26 cellular contexts compared by ENCODE assay signal in genomic region chr1:209570757-209571156, GRCh38. TPM values are rescaled to one million over a fixed set of nuclear protein-coding genes. Genes with fewer than 3 reads are reported as not detected.
A peak's percentile ranks its signal among the peaks of the same experiment; 100 is the strongest.
DNase-seq lines count a peak whose midpoint lies in the region; ATAC-seq and TF ChIP-seq lines count a peak whose summit lies in the region.
"Had no signal": no experiment of that assay in that cellular context is flagged by ENCODE, and none has a peak within 500 bp of the region (broad histone marks: within the 10 kb centered on the region; RNA-seq: fewer than 3 reads in every experiment).

No MANE protein-coding gene starts in this region.

- no peaks in the 10 kb centered on the region for H3K9me2 ChIP-seq in GM23338 (ENCODE audit: insufficient read depth)

- intact Hi-C loops in sciatic nerve (cut with DNase I): no loop called here

- no peaks in the 10 kb centered on the region for H3K4me1 ChIP-seq in GM23338 (ENCODE audit: insufficient read depth)
- peaks cover 22% of the 10 kb centered on the region for H3K4me1 ChIP-seq in OCI-LY3 (ENCODE audit: low read length)
- H3K4me1 ChIP-seq: BE2C, Caco-2 had no signal

- H3K27me3 ChIP-seq in GM23338 (ENCODE audit: insufficient read depth) (no peaks in the 10 kb centered on the region), OCI-LY3 (ENCODE audit: low read depth, low read length) (peaks cover 84% of the 10 kb centered on the region)
- H3K27me3 ChIP-seq: BLaER1 had no signal

- H3K27ac Mint-ChIP-seq in GM23338: no peak overlapping the region
- H3K27ac Mint-ChIP-seq: CD14-positive monocyte; CD4-positive, alpha-beta T cell; CD8-positive, alpha-beta T cell had no signal

- ATAC-seq in GM23338: no peak
- no peak for ATAC-seq in sciatic nerve
- ATAC-seq: CD8-positive, alpha-beta T cell; GM12878 had no signal

- H3K27ac ChIP-seq in GM23338 (ENCODE audit: low read depth): no peak overlapping the region
- H3K27ac ChIP-seq in OCI-LY3 (ENCODE audit: low read length): no peak overlapping the region
- H3K27ac ChIP-seq: BLaER1 had no signal

- H3K4me3 Mint-ChIP-seq in GM23338: no peak overlapping the region
- H3K4me3 Mint-ChIP-seq: CD4-positive, alpha-beta T cell; CD8-positive, alpha-beta T cell had no signal

- no peaks in the 10 kb centered on the region for H3K79me2 ChIP-seq in GM23338 (replicated peaks; ENCODE audit: insufficient read depth)
- no peaks in the 10 kb centered on the region for H3K79me2 ChIP-seq in OCI-LY3 (ENCODE audit: low read length)

- no peaks in the 10 kb centered on the region for H3K36me3 Mint-ChIP-seq in GM23338 (ENCODE audit: low read depth)
- H3K36me3 Mint-ChIP-seq: CD14-positive monocyte; CD8-positive, alpha-beta T cell had no signal

- peak overlapping the region; percentile 32; the same call in 1 of the 2 replicates for H2AFZ ChIP-seq in GM23338
- no peak overlapping the region for H2AFZ ChIP-seq in OCI-LY3 (ENCODE audit: low read depth, low read length)

- H3K4me3 ChIP-seq in GM23338 (no peak overlapping the region), OCI-LY3 (ENCODE audit: low read length) (no peak overlapping the region)
- H3K4me3 ChIP-seq: BLaER1, GM12878 had no signal

- peaks cover 6% of the 10 kb centered on the region for H3K27me3 Mint-ChIP-seq in GM23338 (ENCODE audit: insufficient read depth, low read depth, poor library complexity)

- H3F3A ChIP-seq in GM23338 (replicated peaks; ENCODE audit: low read depth): no peaks in the 10 kb centered on the region

- DNase-seq in CD1c-positive myeloid dendritic cell (ENCODE audit: extremely low spot score) (peak; percentile 17), GM23338 (ENCODE audit: low spot score) (no peak), MV-4-11 (lab: John Stamatoyannopoulos, UW) (peak; percentile 4), DMS 273 treated with DMSO at 0.1 percent for 48 hours (lab: John Stamatoyannopoulos, UW) (no peak), sciatic nerve (ENCODE audit: low spot score) (no peak), OCI-M2 (lab: John Stamatoyannopoulos, UW; ENCODE audit: unreplicated experiment) (no peak), GM19240 (ENCODE audit: insufficient read length, low spot score) (no peak)
- DNase-seq: 8988T; ACHN; BE2C; C1 segment of cervical spinal cord; Caco-2; Calu3; CD4-positive, alpha-beta T cell; CD8-positive, alpha-beta T cell; DMS153; DMS53; DMS79; DND-41; EL; GDM1 had no signal

- no peak for TF ChIP-seq CTCF in GM23338 (conservative IDR thresholded peaks at IDR 0.05; ENCODE audit: low read depth in 2 of 2)
- no peak for TF ChIP-seq CTCF in OCI-LY3 (IDR thresholded peaks at IDR 0.05; ENCODE audit: low read depth, low read length)

- H3K9ac ChIP-seq in OCI-LY3 (ENCODE audit: low read length): no peak overlapping the region
- H3K9ac ChIP-seq: BLaER1 had no signal

- H3K9me3 Mint-ChIP-seq in GM23338: no peaks in the 10 kb centered on the region; the same call in 2 of the 3 replicates
- H3K9me3 Mint-ChIP-seq: CD4-positive, alpha-beta T cell; CD8-positive, alpha-beta T cell had no signal

- no peaks in the 10 kb centered on the region for H3K9me3 ChIP-seq in OCI-LY3 (ENCODE audit: insufficient read depth, low read length)
- H3K9me3 ChIP-seq: BE2C, BLaER1, Caco-2 had no signal

- H3K4me1 Mint-ChIP-seq in GM23338: peaks cover 9% of the 10 kb centered on the region; the same call in 2 of the 3 replicates

- H4K20me1 ChIP-seq in GM23338 (replicated peaks; ENCODE audit: insufficient read depth) (no peaks in the 10 kb centered on the region), OCI-LY3 (ENCODE audit: insufficient read depth, low read length) (no peaks in the 10 kb centered on the region)
- H4K20me1 ChIP-seq: BLaER1 had no signal

- H3K4me2 ChIP-seq in GM23338 (no peak overlapping the region), OCI-LY3 (ENCODE audit: low read length) (peak overlapping the region; percentile 75)
- H3K4me2 ChIP-seq: BLaER1 had no signal

- H3K36me3 ChIP-seq in GM23338 (ENCODE audit: insufficient read depth) (no peaks in the 10 kb centered on the region), OCI-LY3 (replicated peaks; ENCODE audit: low read depth, low read length) (no peaks in the 10 kb centered on the region)
- H3K36me3 ChIP-seq: BE2C, BLaER1 had no signal

TF ChIP-seq in GM23338, 12 proteins besides CTCF, POLR2A, EP300 and RAD21:
- no peak for TF ChIP-seq JUNB (IDR thresholded peaks at IDR 0.05; ENCODE audit: unreplicated experiment)
- TF ChIP-seq, protein P1, sequence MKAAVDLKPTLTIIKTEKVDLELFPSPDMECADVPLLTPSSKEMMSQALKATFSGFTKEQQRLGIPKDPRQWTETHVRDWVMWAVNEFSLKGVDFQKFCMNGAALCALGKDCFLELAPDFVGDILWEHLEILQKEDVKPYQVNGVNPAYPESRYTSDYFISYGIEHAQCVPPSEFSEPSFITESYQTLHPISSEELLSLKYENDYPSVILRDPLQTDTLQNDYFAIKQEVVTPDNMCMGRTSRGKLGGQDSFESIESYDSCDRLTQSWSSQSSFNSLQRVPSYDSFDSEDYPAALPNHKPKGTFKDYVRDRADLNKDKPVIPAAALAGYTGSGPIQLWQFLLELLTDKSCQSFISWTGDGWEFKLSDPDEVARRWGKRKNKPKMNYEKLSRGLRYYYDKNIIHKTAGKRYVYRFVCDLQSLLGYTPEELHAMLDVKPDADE (IDR thresholded peaks at IDR 0.05): no peak
- TF ChIP-seq REST (IDR thresholded peaks at IDR 0.05; ENCODE audit: unreplicated experiment): no peak
- TF ChIP-seq NANOG (IDR thresholded peaks at IDR 0.05; ENCODE audit: borderline replicate concordance): no peak
- TF ChIP-seq STAT1 (IDR thresholded peaks at IDR 0.05; ENCODE audit: unreplicated experiment): no peak
TF ChIP-seq in GM23338: peak in this region for 0.

RNA-seq across cellular contexts. Expression of gene CAMK1G, which starts 12.8 kb away (rescaled TPM):
- total RNA-seq in GM23338 (2014; rRNA removed; shearing (Covaris generic)): 0.76 and 2.8 TPM in 2 replicates
- 0.09 and 0.32 TPM in 2 replicates for polyA plus RNA-seq in GM23338 (2016; fragmentation: Nextera tagmentation; extraction: Ambion mirVana)
- total RNA-seq in sciatic nerve: 0.18 TPM
- total RNA-seq: Caco-2; Calu3; CD4-positive, alpha-beta T cell; CD8-positive, alpha-beta T cell; Daoy; GM12878 had no signal
- polyA plus RNA-seq: CD14-positive monocyte had no signal

Comparison
In these comparisons a context has a peak if more than half of its experiments do, and no peak if none do; other contexts are left out.
1. DNase-seq: peak in CD1c-positive myeloid dendritic cell (single experiment) and MV-4-11 (single experiment); none in GM23338 (single experiment), DMS 273 treated with DMSO at 0.1 percent for 48 hours (single experiment), sciatic nerve (single experiment), OCI-M2 (single experiment) and GM19240 (single experiment).